Comparison of ENCODE assay signal across 9 cellular contexts in genomic region chr1:17564458-17565393, GRCh38. TPM values are rescaled to one million over a fixed set of nuclear protein-coding genes. Genes with fewer than 3 reads are reported as not detected.
DNase-seq lines count a peak whose midpoint lies in the region; ATAC-seq, FAIRE-seq and TF ChIP-seq lines count a peak whose summit lies in the region.
"Had no signal": no experiment of that assay in that cellular context is flagged by ENCODE, and none has a peak within 500 bp of the region (broad histone marks: within the 10 kb centered on the region; RNA-seq: fewer than 3 reads in every experiment).

No MANE protein-coding gene starts in this region.

- POLR2A ChIA-PET in H1 (lab: Charles Lee; ENCODE audit: partially characterized antibody): interaction anchor here (0.8 to 4.2 kb wide), 4 partner anchors 8 to 14 kb away, joined by 3 to 16 read pairs (median 4); no protein-coding TSS in a partner anchor

- peak overlapping the region; percentile 87; the same call in 1 of the 2 replicates for H2BK20ac ChIP-seq in H1 (ENCODE audit: low read length)

- H4K20me1 ChIP-seq in H1 (replicated peaks in 1 of 2; ENCODE audit: control insufficient read depth in 1 of 2, insufficient read depth in 2 of 2, low read length in 2 of 2): peaks cover 7 to 17% of the 10 kb centered on the region in 2 experiments

- no peak for TF ChIP-seq POLR2A in H1 (IDR thresholded peaks at IDR 0.05; ENCODE audit: control extremely low read depth in 1 of 2, low read depth in 2 of 2, low read length in 2 of 2)

- H3K9me3 ChIP-seq in H1 (ENCODE audit: insufficient read depth in 2 of 2, low read depth in 1 of 2, low read length in 1 of 2) (no peaks in the 10 kb centered on the region), muscle layer of duodenum (ENCODE audit: control insufficient read depth in 1 of 2, low read length in 2 of 2) (no peaks in the 10 kb centered on the region), upper lobe of right lung (no peaks in the 10 kb centered on the region)

- peak overlapping the region; percentile 17; the same call in 1 of the 2 replicates for H3K18ac ChIP-seq in H1 (ENCODE audit: extremely low read depth, low read length)

- no peak overlapping the region; the same call in 1 of the 2 replicates for H2BK15ac ChIP-seq in H1 (ENCODE audit: low read length)

- peak overlapping the region; percentile 4; the same call in 1 of the 2 replicates for H4K8ac ChIP-seq in H1 (ENCODE audit: extremely low read depth, insufficient read depth, low read length)

- no peak for TF ChIP-seq EP300 in H1 (IDR thresholded peaks at IDR 0.05; ENCODE audit: borderline replicate concordance in 1 of 2, low read depth in 2 of 2, low read length in 2 of 2)

- no peaks in the 10 kb centered on the region for H3K36me3 ChIP-seq in H1 (ENCODE audit: control insufficient read depth in 2 of 4, insufficient read depth in 4 of 4, low read length in 3 of 4)
- no peaks in the 10 kb centered on the region for H3K36me3 ChIP-seq in muscle layer of duodenum (ENCODE audit: control insufficient read depth in 1 of 2, insufficient read depth in 2 of 2, low read length in 2 of 2)
- H3K36me3 ChIP-seq in upper lobe of right lung: no peaks in the 10 kb centered on the region

- 0 out of 2 replicates have a peak, but pooled peaks cover 2% of the 10 kb centered on the region for H3K23me2 ChIP-seq in H1 (ENCODE audit: low read depth, low read length)

- H3K27me3 ChIP-seq in H1 (replicated peaks in 1 of 4; ENCODE audit: control insufficient read depth in 3 of 4, extremely low read depth in 1 of 4, insufficient read depth in 3 of 4, low read length in 3 of 4) (no peaks in the 10 kb centered on the region), muscle layer of duodenum (ENCODE audit: low read depth, low read length) (no peaks in the 10 kb centered on the region), upper lobe of right lung (no peaks in the 10 kb centered on the region)

- DNase-seq in NCI-H82 (lab: John Stamatoyannopoulos, UW) (peak; percentile 89), H1 (ENCODE audit: low read depth in 1 of 2, low spot score in 2 of 2) (no peak), upper lobe of right lung (no peak), NCI-H446 treated with DMSO at 0.1 percent for 48 hours (lab: John Stamatoyannopoulos, UW) (no peak), HCEC 1CT (no peak)
- DNase-seq: DMS53, naive B cell had no signal

- peak overlapping the region; percentile 54 for H3K27ac ChIP-seq in H1 (ENCODE audit: low read depth, low read length)
- H3K27ac ChIP-seq in muscle layer of duodenum (ENCODE audit: low read length): peak overlapping the region; percentile 45
- no peak overlapping the region for H3K27ac ChIP-seq in upper lobe of right lung

- H3K23ac ChIP-seq in H1 (ENCODE audit: insufficient read length): no peak overlapping the region

- H3K79me2 ChIP-seq in H1 (ENCODE audit: control insufficient read depth in 1 of 2, insufficient read depth in 2 of 2, low read length in 2 of 2): peaks cover 0 to 96% of the 10 kb centered on the region in 2 experiments; a peak in 3 of 4 replicates

- H3K4me3 ChIP-seq in H1 (ENCODE audit: extremely low read depth in 1 of 4, insufficient read depth in 2 of 4, low read depth in 3 of 4, low read length in 4 of 4): peak overlapping the region in 2 of 4 experiments; percentile 15 to 28; a peak in 3 of 8 replicates
- no peak overlapping the region for H3K4me3 ChIP-seq in muscle layer of duodenum (ENCODE audit: low read depth in 1 of 2, low read length in 2 of 2)
- no peak overlapping the region for H3K4me3 ChIP-seq in upper lobe of right lung

- intact Hi-C loops in upper lobe of right lung (cut with DNase I): no loop called here

- H3K4ac ChIP-seq in H1 (replicated peaks; ENCODE audit: insufficient read length, low read depth, low read length): peak overlapping the region; percentile 13

- peak overlapping the region; percentile 36 for H4K91ac ChIP-seq in H1 (replicated peaks; ENCODE audit: insufficient read length, low read length)

- ATAC-seq in upper lobe of right lung (peak; percentile 57), GM19395 (IDR thresholded peaks at IDR 0.05; ENCODE audit: unreplicated experiment) (no peak)

- FAIRE-seq in H1 (lab: Jason Lieb, UNC): no peak

- no peak overlapping the region for H3K14ac ChIP-seq in H1 (ENCODE audit: insufficient read length)

- peak overlapping the region; percentile 65; the same call in 1 of the 2 replicates for H2BK12ac ChIP-seq in H1 (ENCODE audit: low read depth, low read length)

- 0 out of 2 replicates have a peak overlapping the region, but pooled peaks have one; percentile 32 for H2AK5ac ChIP-seq in H1 (ENCODE audit: low read depth, low read length)

- H3K56ac ChIP-seq in H1 (replicated peaks; ENCODE audit: insufficient read length, low read depth, low read length): no peak overlapping the region

- no peak for TF ChIP-seq CTCF in H1 (IDR thresholded peaks at IDR 0.05; ENCODE audit: control extremely low read depth in 1 of 3, insufficient read depth in 1 of 3, low read depth in 1 of 3, low read length in 3 of 3)
- no peak for TF ChIP-seq CTCF in upper lobe of right lung (IDR thresholded peaks at IDR 0.05)

- H2BK5ac ChIP-seq in H1 (ENCODE audit: low read depth, low read length): 0 out of 2 replicates have a peak overlapping the region, but pooled peaks have one; percentile 57

- H2BK120ac ChIP-seq in H1 (replicated peaks; ENCODE audit: low read depth, low read length): peak overlapping the region; percentile 18

- H3K4me1 ChIP-seq in H1 (replicated peaks in 1 of 4; ENCODE audit: control insufficient read depth in 3 of 4, insufficient read depth in 4 of 4, low read length in 3 of 4) (peaks cover 18 to 59% (median 47%) of the 10 kb centered on the region in 4 experiments), muscle layer of duodenum (ENCODE audit: control insufficient read depth in 1 of 2, insufficient read depth in 2 of 2, low read length in 2 of 2) (peaks cover 26 to 66% of the 10 kb centered on the region in 2 donors), upper lobe of right lung (peaks cover 49% of the 10 kb centered on the region)

- H4K5ac ChIP-seq in H1 (ENCODE audit: insufficient read length, low read depth, low read length): peak overlapping the region; percentile 39

- no peak overlapping the region for H3K9ac ChIP-seq in H1 (replicated peaks in 1 of 4; ENCODE audit: extremely low read depth in 1 of 4, low read depth in 3 of 4, low read length in 3 of 4)

- CTCF ChIA-PET in H1 (lab: Charles Lee; ENCODE audit: partially characterized antibody): interaction anchor here (0.6 to 86.2 kb wide), 5 partner anchors 7 to 229 kb away, joined by 3 to 1640 read pairs (median 9); no protein-coding TSS in a partner anchor

- no peak overlapping the region for H2AFZ ChIP-seq in H1 (ENCODE audit: low read length)

- peak overlapping the region; percentile 51 to 74 for H3K4me2 ChIP-seq in H1 (ENCODE audit: insufficient read depth in 1 of 2, low read depth in 2 of 2, low read length in 2 of 2)

- 78% methylated on average over 16 of the region's 16 CpGs; no CpG with 5 or more reads in 1 of the 2 experiments for WGBS in H1 (ENCODE audit: extremely low coverage in 1 of 2, insufficient coverage in 1 of 2, insufficient read length in 1 of 2, insufficient replicate concordance in 2 of 2, low coverage in 1 of 2, low lambda C conversion rate in 2 of 2, missing lambda C conversion rate in 1 of 2), 2 experiments

- TF ChIP-seq RAD21 in H1 (IDR thresholded peaks at IDR 0.05 in 1 of 2, conservative IDR thresholded peaks at IDR 0.05 in 1 of 2; ENCODE audit: low read depth in 2 of 2, low read length in 2 of 2): no peak

- H3K79me1 ChIP-seq in H1 (ENCODE audit: low read depth, low read length): peaks cover 44% of the 10 kb centered on the region

RNA-seq across cellular contexts. Expression of gene ARHGEF10L, which starts 25.2 kb away (rescaled TPM):
- 38.0 and 39.6 TPM in 2 replicates for total RNA-seq in H1 (2021; fragmentation: NEBNext Ultra II Directional; extraction: Animal tissue kit (Norgen Biotek cat#: 25700))
- 33.6 and 55.3 TPM in 2 replicates for polyA plus RNA-seq in H1 (2011; rRNA removed)
- polyA plus RNA-seq in H1 (2011; cell fraction: cytosol; rRNA removed): 43.2 TPM
- 171 TPM for polyA plus RNA-seq in H1 (2011; cell fraction: nucleus; rRNA removed)
- 23.6 to 37.7 TPM (median 33.8 TPM) in 4 replicates for polyA plus RNA-seq in H1 (2012, experiment 1 of 2)
- 27.2 TPM for polyA plus RNA-seq in H1 (2012, experiment 2 of 2)
- 17.0 TPM for polyA plus RNA-seq in H1 (2013, experiment 1 of 2)
- polyA plus RNA-seq in H1 (2013, experiment 2 of 2): 16.9 TPM
- 46.7 and 47.4 TPM in 2 replicates for polyA minus RNA-seq in H1 (2011; rRNA and poly(A)+ RNA removed)
- polyA minus RNA-seq in H1 (2011; cell fraction: cytosol; rRNA and poly(A)+ RNA removed): 33.8 TPM
- 74.8 TPM for polyA minus RNA-seq in H1 (2011; cell fraction: nucleus; rRNA and poly(A)+ RNA removed)
- total RNA-seq in upper lobe of right lung: 34.1 TPM
